ENCODE assay signal across 23 cellular contexts in the genomic region with DNA sequence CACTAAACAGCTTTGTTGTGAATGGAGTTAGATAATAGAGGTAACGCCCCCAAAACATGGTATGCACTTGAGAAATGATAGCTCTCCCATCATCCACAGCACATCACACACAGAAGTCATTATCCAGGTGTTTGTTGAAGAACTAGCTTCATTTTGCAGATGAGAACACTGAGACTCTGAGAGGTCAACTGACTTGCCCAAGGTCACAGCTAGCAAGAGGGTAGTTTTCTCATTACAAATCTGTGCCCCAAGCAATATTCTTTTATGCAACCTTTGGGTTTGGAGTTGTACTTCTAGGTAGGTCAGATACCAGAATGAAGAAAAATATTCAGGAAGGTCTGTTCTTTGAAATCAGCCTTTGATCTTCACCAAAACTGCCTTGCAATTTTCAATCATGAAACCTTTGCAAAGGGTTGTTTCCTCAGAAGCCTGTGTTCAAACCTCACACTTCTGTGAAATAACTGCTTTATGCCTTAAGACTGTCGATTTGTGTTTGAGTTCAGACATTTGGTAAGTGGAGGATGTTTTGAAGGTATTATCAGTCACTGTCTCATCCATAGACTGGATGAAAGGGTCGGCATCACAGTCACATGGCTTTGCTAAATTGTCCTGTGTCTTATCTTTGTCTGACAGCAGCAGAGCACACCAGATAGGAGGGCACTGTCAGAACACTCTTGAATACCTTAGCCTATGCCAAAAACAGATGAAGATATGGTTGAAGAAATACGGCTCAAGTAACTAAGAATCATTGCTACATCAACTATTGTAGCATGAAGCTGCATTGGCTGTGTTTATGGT.
DNase-seq lines count a peak whose midpoint lies in the region; ATAC-seq and TF ChIP-seq lines count a peak whose summit lies in the region.
"Had no signal": no experiment of that assay in that cellular context is flagged by ENCODE, and none has a peak within 500 bp of the region (broad histone marks: within the 10 kb centered on the region; RNA-seq: fewer than 3 reads in every experiment).

No MANE protein-coding gene starts in this region.

- H3K9me3 Mint-ChIP-seq in T-cell: no peaks in the 10 kb centered on the region
- H3K9me3 Mint-ChIP-seq in activated T-helper 2 cell treated with anti-CD3 and anti-CD28 coated beads, Interferon-gamma antibody, Interleukin-2, Interleukin-4, amounts not matched to agents 10 μg/mL and 5 μg/mL and 100 μg/mL, durations not matched to agents 14 hours and 24 hours and 36 hours: no peaks in the 10 kb centered on the region
- H3K9me3 Mint-ChIP-seq: mesothelial cell of epicardium; nephron progenitor cell; stimulated activated naive B cell treated with anti-CD40 and anti-IgM and Interleukin-4, amounts not matched to agents 10 μg/mL and 1 μg/mL and 100 μg/mL, for 72 hours had no signal

- no peak overlapping the region for H3K27ac ChIP-seq in transverse colon
- H3K27ac ChIP-seq: coronary artery, Peyer's patch, prostate gland, SJSA1 had no signal

- H3K4me1 ChIP-seq in transverse colon: no peaks in the 10 kb centered on the region
- H3K4me1 ChIP-seq: Peyer's patch, prostate gland, SJSA1 had no signal

- peak overlapping the region; percentile 94 to 97 for H3K27ac Mint-ChIP-seq in T-cell
- H3K27ac Mint-ChIP-seq in activated T-helper 2 cell treated with anti-CD3 and anti-CD28 coated beads, Interferon-gamma antibody, Interleukin-2, Interleukin-4, amounts not matched to agents 10 μg/mL and 5 μg/mL and 100 μg/mL, durations not matched to agents 14 hours and 24 hours and 36 hours: peak overlapping the region; percentile 14
- H3K27ac Mint-ChIP-seq: mesothelial cell of epicardium; nephron progenitor cell; stimulated activated naive B cell treated with anti-CD40 and anti-IgM and Interleukin-4, amounts not matched to agents 10 μg/mL and 1 μg/mL and 100 μg/mL, for 72 hours had no signal

- peak in 5 of 6 experiments; percentile 6 to 64 (median 48) for DNase-seq in stimulated activated naive CD4-positive, alpha-beta T cell (lab: John Stamatoyannopoulos, UW)
- DNase-seq in stimulated activated naive CD4-positive, alpha-beta T cell treated with Interleukin-2 at 50 U/mL for 16 hours (lab: John Stamatoyannopoulos, UW): no peak
- peak in 7 of 34 experiments; percentile 14 to 47 (median 31) for DNase-seq in T-cell
- no peak for DNase-seq in activated T-helper 2 cell treated with anti-CD3 and anti-CD28 coated beads, Interferon-gamma antibody, Interleukin-2, Interleukin-4, amounts not matched to agents 10 μg/mL and 5 μg/mL and 100 μg/mL, durations not matched to agents 14 hours and 24 hours and 36 hours (ENCODE audit: low spot score)
- no peak for DNase-seq in transverse colon
- DNase-seq: HCEC 1CT; head of caudate nucleus; NCI-H1092 treated with DMSO at 0.1 percent for 48 hours; NCI-H2081; NCI-H510A treated with DMSO at 0.1 percent for 48 hours; nephron progenitor cell; NK-92 treated with Interleukin-12 subunit alpha and Interleukin-12 subunit beta, amount 100 ng/mL, for 24 hours; Peyer's patch; stimulated activated CD4-positive, alpha-beta T cell treated with anti-CD3 and anti-CD28 coated beads, Interleukin-1b, Interleukin-23, amount 100 ng/mL, for 48 hours; stimulated activated naive B cell treated with anti-CD40 and anti-IgM and Interleukin-4, amounts not matched to agents 10 μg/mL and 1 μg/mL and 100 μg/mL, for 72 hours; trophoblast cell had no signal

- H3K9me3 ChIP-seq in transverse colon: no peaks in the 10 kb centered on the region
- H3K9me3 ChIP-seq: Peyer's patch, prostate gland, SJSA1 had no signal

- in situ Hi-C loops in transverse colon (cut with MboI; ENCODE audit: low pct_ligation_motif_present in 1 of 4, low pct_unique_long_range_greater_than_20kb in 1 of 4, low sequenced_read_pairs in 3 of 4): no loop called here

- CTCF ChIA-PET in T-cell (lab: Charles Lee): interaction anchor here in 1 of 2 donors (1.2 kb wide), 1 partner anchor 16 kb away, joined by 6 read pairs; no protein-coding TSS in a partner anchor

- no peaks in the 10 kb centered on the region for H3K36me3 Mint-ChIP-seq in T-cell
- peaks cover 6% of the 10 kb centered on the region for H3K36me3 Mint-ChIP-seq in activated T-helper 2 cell treated with anti-CD3 and anti-CD28 coated beads, Interferon-gamma antibody, Interleukin-2, Interleukin-4, amounts not matched to agents 10 μg/mL and 5 μg/mL and 100 μg/mL, durations not matched to agents 14 hours and 24 hours and 36 hours (ENCODE audit: low read depth)
- H3K36me3 Mint-ChIP-seq: mesothelial cell of epicardium; stimulated activated naive B cell treated with anti-CD40 and anti-IgM and Interleukin-4, amounts not matched to agents 10 μg/mL and 1 μg/mL and 100 μg/mL, for 72 hours had no signal

- H3K4me1 Mint-ChIP-seq in T-cell: peaks cover 66 to 79% (median 74%) of the 10 kb centered on the region in 3 donors
- H3K4me1 Mint-ChIP-seq in activated T-helper 2 cell treated with anti-CD3 and anti-CD28 coated beads, Interferon-gamma antibody, Interleukin-2, Interleukin-4, amounts not matched to agents 10 μg/mL and 5 μg/mL and 100 μg/mL, durations not matched to agents 14 hours and 24 hours and 36 hours (ENCODE audit: low read depth): peaks cover 30% of the 10 kb centered on the region

- no peaks in the 10 kb centered on the region for H3K27me3 ChIP-seq in transverse colon
- H3K27me3 ChIP-seq: Peyer's patch, SJSA1 had no signal

- no peak for TF ChIP-seq POLR2A in transverse colon (IDR thresholded peaks at IDR 0.05)

- no peak overlapping the region for H3K4me3 ChIP-seq in transverse colon
- H3K4me3 ChIP-seq: coronary artery, Peyer's patch, prostate gland, SJSA1 had no signal

- no peaks in the 10 kb centered on the region for H3K36me3 ChIP-seq in transverse colon
- H3K36me3 ChIP-seq: Peyer's patch, prostate gland, SJSA1 had no signal

- no peak for TF ChIP-seq CTCF in transverse colon (IDR thresholded peaks at IDR 0.05)

- H3K27me3 Mint-ChIP-seq in T-cell: no peaks in the 10 kb centered on the region
- no peaks in the 10 kb centered on the region for H3K27me3 Mint-ChIP-seq in activated T-helper 2 cell treated with anti-CD3 and anti-CD28 coated beads, Interferon-gamma antibody, Interleukin-2, Interleukin-4, amounts not matched to agents 10 μg/mL and 5 μg/mL and 100 μg/mL, durations not matched to agents 14 hours and 24 hours and 36 hours (ENCODE audit: low read depth)
- H3K27me3 Mint-ChIP-seq: stimulated activated naive B cell treated with anti-CD40 and anti-IgM and Interleukin-4, amounts not matched to agents 10 μg/mL and 1 μg/mL and 100 μg/mL, for 72 hours had no signal

- 57 to 71% methylated on average over 3 to 4 of the region's 4 CpGs for WGBS in transverse colon (ENCODE audit: low coverage in 1 of 2), 2 donors

- POLR2A ChIA-PET in T-cell (lab: Charles Lee): interaction anchor here in 1 of 2 donors (0.6 kb wide), 1 partner anchor 231 kb away, joined by 4 read pairs; no protein-coding TSS in a partner anchor

- no peak for TF ChIP-seq EP300 in transverse colon (IDR thresholded peaks at IDR 0.05; ENCODE audit: low read depth)

- intact Hi-C loops in activated T-helper 2 cell treated with anti-CD3 and anti-CD28 coated beads, Interferon-gamma antibody, Interleukin-2, Interleukin-4, amounts not matched to agents 10 μg/mL and 5 μg/mL and 100 μg/mL, durations not matched to agents 14 hours and 24 hours and 36 hours (cut with micrococcal nuclease): no loop called here
- intact Hi-C loops in transverse colon (cut with DNase I; ENCODE audit: low total_unique reads): no loop called here

- peak; percentile 85 to 90 (median 87) for ATAC-seq in T-cell (replicated peaks in 1 of 4)
- ATAC-seq in HG02763 (IDR thresholded peaks at IDR 0.05; ENCODE audit: unreplicated experiment): no peak
- no peak for ATAC-seq in HG03460 (IDR thresholded peaks at IDR 0.05; ENCODE audit: unreplicated experiment)
- ATAC-seq: left lobe of liver; stimulated activated naive B cell treated with anti-CD40 and anti-IgM and Interleukin-4, amounts not matched to agents 10 μg/mL and 1 μg/mL and 100 μg/mL, for 72 hours had no signal

- peak overlapping the region in 1 of 3 donors; percentile 52 for H3K4me3 Mint-ChIP-seq in T-cell
- no peak overlapping the region for H3K4me3 Mint-ChIP-seq in activated T-helper 2 cell treated with anti-CD3 and anti-CD28 coated beads, Interferon-gamma antibody, Interleukin-2, Interleukin-4, amounts not matched to agents 10 μg/mL and 5 μg/mL and 100 μg/mL, durations not matched to agents 14 hours and 24 hours and 36 hours (ENCODE audit: low read depth)
- H3K4me3 Mint-ChIP-seq: mesothelial cell of epicardium; nephron progenitor cell; stimulated activated naive B cell treated with anti-CD40 and anti-IgM and Interleukin-4, amounts not matched to agents 10 μg/mL and 1 μg/mL and 100 μg/mL, for 72 hours had no signal

Comparison
In these comparisons a context has a peak if more than half of its experiments do, and no peak if none do; other contexts are left out.
1. DNase-seq: peak in stimulated activated naive CD4-positive, alpha-beta T cell (5 of 6); none in stimulated activated naive CD4-positive, alpha-beta T cell treated with Interleukin-2 at 50 U/mL for 16 hours (single experiment), activated T-helper 2 cell treated with anti-CD3 and anti-CD28 coated beads, Interferon-gamma antibody, Interleukin-2, Interleukin-4, amounts not matched to agents 10 μg/mL and 5 μg/mL and 100 μg/mL, durations not matched to agents 14 hours and 24 hours and 36 hours (single experiment) and transverse colon (single experiment).
2. ATAC-seq: peak in T-cell (4 of 4); none in HG02763 (single experiment) and HG03460 (single experiment).